In the genomic region with DNA sequence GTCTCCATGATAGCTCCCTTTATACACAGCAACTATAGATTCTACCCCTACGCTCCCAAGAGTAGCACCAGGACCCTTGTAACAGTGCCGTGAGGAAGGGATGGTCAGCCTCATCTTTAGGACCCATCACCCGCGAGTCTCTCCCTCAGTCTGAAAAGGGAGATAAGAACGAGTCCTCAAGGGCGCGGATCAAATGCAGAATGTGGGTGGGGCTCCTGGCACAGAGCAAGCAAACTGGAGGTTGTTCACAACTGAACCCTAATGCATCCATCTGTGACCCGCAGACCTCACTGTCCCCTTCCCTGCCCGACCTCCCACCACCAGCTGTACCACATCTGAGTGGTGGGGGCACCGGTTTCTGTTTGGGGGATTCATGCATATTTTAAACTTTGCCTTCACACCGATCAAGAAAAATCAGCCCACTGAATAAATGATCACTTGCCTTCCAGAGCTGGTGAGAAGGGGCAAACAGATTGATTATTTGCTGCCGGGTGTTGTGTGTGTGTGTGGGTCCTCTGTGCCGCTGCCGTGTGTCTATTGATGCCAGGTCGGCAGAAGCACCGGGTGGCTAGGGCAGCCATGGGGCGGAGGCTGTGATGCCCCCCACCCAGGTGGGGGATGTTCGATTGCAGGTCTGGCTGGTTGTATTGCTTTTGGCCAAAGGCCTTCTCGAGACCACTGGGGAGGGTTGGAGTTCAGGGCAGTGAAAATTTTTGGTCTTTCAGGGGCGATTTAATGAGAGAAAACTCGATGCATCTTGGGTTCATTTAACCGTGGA, we compare ENCODE assay signal across 22 cellular contexts. TPM values are rescaled to one million over a fixed set of nuclear protein-coding genes. Genes with fewer than 3 reads are reported as not detected.
DNase-seq lines count a peak whose midpoint lies in the region; ATAC-seq, FAIRE-seq and TF ChIP-seq lines count a peak whose summit lies in the region.
"Had no signal": no experiment of that assay in that cellular context is flagged by ENCODE, and none has a peak within 500 bp of the region (broad histone marks: within the 10 kb centered on the region; RNA-seq: fewer than 3 reads in every experiment).

No MANE protein-coding gene starts in this region.

- H3K4me3 Mint-ChIP-seq in natural killer cell treated with Interleukin-12 subunit alpha and Interleukin-12 subunit beta and Interleukin-15 and Interleukin-18, amount 100 ng/mL, for 72 hours, result no peak overlapping the region
- no peak overlapping the region for H3K4me3 Mint-ChIP-seq in natural killer cell
- H3K4me3 Mint-ChIP-seq in astrocyte (ENCODE audit: unreplicated experiment), result no peak overlapping the region
- H3K4me3 Mint-ChIP-seq: CD4-positive, alpha-beta T cell had no signal

- H3K27ac ChIP-seq in astrocyte (ENCODE audit: low read depth, low read length), result no peak overlapping the region
- no peak overlapping the region for H3K27ac ChIP-seq in substantia nigra (ENCODE audit: low read depth, low read length, poor library complexity, severe bottlenecking)
- H3K27ac ChIP-seq: GM23248 had no signal

- H3K9me3 ChIP-seq in astrocyte (ENCODE audit: insufficient read depth, low read depth, low read length), result no peaks in the 10 kb centered on the region
- H3K9me3 ChIP-seq: MG63 had no signal

- H3K4me2 ChIP-seq in astrocyte (ENCODE audit: low read length), result no peak overlapping the region

- H3K79me2 ChIP-seq in astrocyte (ENCODE audit: insufficient read depth, low read length), result no peaks in the 10 kb centered on the region

- no peaks in the 10 kb centered on the region for H3K4me1 ChIP-seq in astrocyte (ENCODE audit: insufficient read depth, low read length)

- H3K27me3 ChIP-seq in astrocyte (ENCODE audit: insufficient read depth, low read length), result peaks cover 37% of the 10 kb centered on the region
- H3K27me3 ChIP-seq: MG63 had no signal

- peaks cover 37 to 47% of the 10 kb centered on the region in 2 donors for H3K27me3 Mint-ChIP-seq in natural killer cell treated with Interleukin-12 subunit alpha and Interleukin-12 subunit beta and Interleukin-15 and Interleukin-18, amount 100 ng/mL, for 72 hours
- peaks cover 62 to 69% of the 10 kb centered on the region in 2 donors for H3K27me3 Mint-ChIP-seq in natural killer cell (ENCODE audit: low read depth in 2 of 2)
- peaks cover 69% of the 10 kb centered on the region for H3K27me3 Mint-ChIP-seq in astrocyte (ENCODE audit: low read depth, unreplicated experiment)

- H3K36me3 Mint-ChIP-seq in natural killer cell treated with Interleukin-12 subunit alpha and Interleukin-12 subunit beta and Interleukin-15 and Interleukin-18, amount 100 ng/mL, for 72 hours, result peaks cover 11% of the 10 kb centered on the region
- H3K36me3 Mint-ChIP-seq in natural killer cell (no peaks in the 10 kb centered on the region), astrocyte (ENCODE audit: low read depth, unreplicated experiment) (no peaks in the 10 kb centered on the region)

- no peak overlapping the region for H3K9ac ChIP-seq in astrocyte (ENCODE audit: low read length)
- H3K9ac ChIP-seq: GM23248 had no signal

- in situ Hi-C loops in GM13976 (cut with MboI; ENCODE audit: low sequenced_read_pairs, unreplicated experiment), result no loop called here

- no peak overlapping the region for H3K27ac Mint-ChIP-seq in natural killer cell treated with Interleukin-12 subunit alpha and Interleukin-12 subunit beta and Interleukin-15 and Interleukin-18, amount 100 ng/mL, for 72 hours
- H3K27ac Mint-ChIP-seq in natural killer cell (no peak overlapping the region), astrocyte (ENCODE audit: unreplicated experiment) (peak overlapping the region; percentile 34)
- H3K27ac Mint-ChIP-seq: CD4-positive, alpha-beta T cell had no signal

- no peaks in the 10 kb centered on the region for H3K9me3 Mint-ChIP-seq in natural killer cell treated with Interleukin-12 subunit alpha and Interleukin-12 subunit beta and Interleukin-15 and Interleukin-18, amount 100 ng/mL, for 72 hours
- H3K9me3 Mint-ChIP-seq in natural killer cell, result peaks cover 0 to 8% of the 10 kb centered on the region in 2 donors
- H3K9me3 Mint-ChIP-seq in astrocyte (ENCODE audit: unreplicated experiment), result peaks cover 15% of the 10 kb centered on the region
- H3K9me3 Mint-ChIP-seq: CD4-positive, alpha-beta T cell had no signal

- H3K4me3 ChIP-seq in astrocyte (ENCODE audit: insufficient read depth, low read depth, low read length), result no peak overlapping the region
- H3K4me3 ChIP-seq: GM23248, MG63 had no signal

- no peak for TF ChIP-seq CTCF in natural killer cell (IDR thresholded peaks at IDR 0.05)
- no peak for TF ChIP-seq CTCF in astrocyte (IDR thresholded peaks at IDR 0.05; ENCODE audit: insufficient read depth, low read depth, low read length)
- TF ChIP-seq CTCF in GM13976 (IDR thresholded peaks at IDR 0.05; ENCODE audit: borderline replicate concordance, control extremely low read depth, extremely low read depth, insufficient read depth, missing control alignments), result no peak

- no peak for FAIRE-seq in astrocyte (lab: Jason Lieb, UNC)
- FAIRE-seq: G401.6, GM12892, GM19239, RCC 7860 had no signal

- peaks cover 12 to 14% of the 10 kb centered on the region in 2 donors for H3K4me1 Mint-ChIP-seq in natural killer cell treated with Interleukin-12 subunit alpha and Interleukin-12 subunit beta and Interleukin-15 and Interleukin-18, amount 100 ng/mL, for 72 hours (ENCODE audit: low read depth in 2 of 2)
- H3K4me1 Mint-ChIP-seq in natural killer cell (peaks cover 13 to 20% of the 10 kb centered on the region in 2 donors), astrocyte (ENCODE audit: low read depth, unreplicated experiment) (no peaks in the 10 kb centered on the region)

- no peaks in the 10 kb centered on the region for H3K36me3 ChIP-seq in astrocyte (ENCODE audit: insufficient read depth, low read length)
- H3K36me3 ChIP-seq: MG63 had no signal

- no peak overlapping the region for H2AFZ ChIP-seq in astrocyte (ENCODE audit: low read depth, low read length)
- H2AFZ ChIP-seq: GM23248 had no signal

- intact Hi-C loops in natural killer cell (cut with micrococcal nuclease), result no loop called here

- peak; percentile 48 for DNase-seq in natural killer cell treated with Interleukin-12 subunit alpha and Interleukin-12 subunit beta and Interleukin-15 and Interleukin-18, amount 100 ng/mL, for 72 hours (ENCODE audit: low spot score)
- no peak for DNase-seq in natural killer cell
- DNase-seq in astrocyte (ENCODE audit: low read depth), result no peak
- peak; percentile 59 for DNase-seq in mesenteric fat pad (ENCODE audit: low spot score)
- DNase-seq in substantia nigra (lab: John Stamatoyannopoulos, UW), result no peak
- no peak for DNase-seq in GM13976 (ENCODE audit: low spot score)
- no peak for DNase-seq in activated CD4-positive, alpha-beta T cell treated with anti-CD3 and anti-CD28 coated beads, Interleukin-2, amount 50 U/mL, for 48 hours
- DNase-seq in epidermal melanocyte (ENCODE audit: insufficient read length, low spot score), result no peak
- DNase-seq: Calu3, DMS79, GM23248, NCI-H1105, NCI-H1694 treated with DMSO at 0.1 percent for 48 hours, NCI-H2171, NCI-H446 treated with DMSO at 0.1 percent for 48 hours, SIG-M5 had no signal

- ATAC-seq in natural killer cell treated with Interleukin-12 subunit alpha and Interleukin-12 subunit beta and Interleukin-15 and Interleukin-18, amount 100 ng/mL, for 72 hours, result peak in 1 of 2 donors; percentile 21
- no peak for ATAC-seq in natural killer cell

- H4K20me1 ChIP-seq in astrocyte (ENCODE audit: insufficient read depth, low read length), result no peaks in the 10 kb centered on the region

RNA-seq across cellular contexts. Expression of a gene that starts 35.7 kb away (rescaled TPM):
- total RNA-seq in natural killer cell treated with Interleukin-12 subunit alpha and Interleukin-12 subunit beta and Interleukin-15 and Interleukin-18, amount 100 ng/mL, for 72 hours, result not detected
- 1 to 10 TPM in 1 of 3 donors, under 1 TPM in 1, not detected in 1; 0.11 to 1.3 TPM for total RNA-seq in natural killer cell
- total RNA-seq in astrocyte, result 0.54 and 0.89 TPM in 2 replicates
- total RNA-seq in mesenteric fat pad, result 2.2 TPM

Comparison
In these comparisons a context has a peak if more than half of its experiments do, and no peak if none do; other contexts are left out.
1. DNase-seq: peak in natural killer cell treated with Interleukin-12 subunit alpha and Interleukin-12 subunit beta and Interleukin-15 and Interleukin-18, amount 100 ng/mL, for 72 hours (single experiment) and mesenteric fat pad (single experiment); none in natural killer cell (single experiment), astrocyte (single experiment), substantia nigra (0 of 49), GM13976 (single experiment), activated CD4-positive, alpha-beta T cell treated with anti-CD3 and anti-CD28 coated beads, Interleukin-2, amount 50 U/mL, for 48 hours (0 of 2) and epidermal melanocyte (single experiment).